1 cellular context compared by ENCODE assay signal in genomic region chr17:82561429-82562035, GRCh38.
TF ChIP-seq lines count a peak whose summit lies in the region.

No MANE protein-coding gene starts in this region.

TF ChIP-seq in HepG2, 621 proteins besides CTCF, POLR2A, EP300 and RAD21 (continued from another document and continues in another):
- no peak for TF ChIP-seq ZBTB40 (IDR thresholded peaks at IDR 0.05)
- 0 out of 2 replicates have a peak, but pooled peaks have one; percentile 30 for TF ChIP-seq ZBTB40 (CRISPR knock-in tag; IDR thresholded peaks at IDR 0.05)
- 0 out of 4 replicates have a peak, but pooled peaks of 1 of the 2 experiments have one; percentile 29 for TF ChIP-seq NR2F1 (CRISPR knock-in tag; IDR thresholded peaks at IDR 0.05)
- no peak for TF ChIP-seq PREB (CRISPR knock-in tag; IDR thresholded peaks at IDR 0.05)
- TF ChIP-seq HMG20B (CRISPR knock-in tag; conservative IDR thresholded peaks at IDR 0.05): no peak; the same call in 1 of the 2 replicates
- no peak for TF ChIP-seq ZNF30 (CRISPR knock-in tag; IDR thresholded peaks at IDR 0.05)
- TF ChIP-seq RERE (CRISPR knock-in tag; IDR thresholded peaks at IDR 0.05; ENCODE audit: low read depth): no peak
- 0 out of 2 replicates have a peak, but pooled peaks have one; percentile 46 for TF ChIP-seq ZC3H13 (CRISPR knock-in tag; IDR thresholded peaks at IDR 0.05)
- 0 out of 2 replicates have a peak, but pooled peaks have one; percentile 52 for TF ChIP-seq ZNF136 (CRISPR knock-in tag; IDR thresholded peaks at IDR 0.05; ENCODE audit: low read depth)
- peak; percentile 81; the same call in 1 of the 2 replicates for TF ChIP-seq ZNF556 (CRISPR knock-in tag; IDR thresholded peaks at IDR 0.05; ENCODE audit: borderline replicate concordance)
- no peak for TF ChIP-seq ZNF33A (CRISPR knock-in tag; IDR thresholded peaks at IDR 0.05; ENCODE audit: borderline replicate concordance)
- no peak for TF ChIP-seq CBX2 (IDR thresholded peaks at IDR 0.05; ENCODE audit: low read depth, low read length)
- TF ChIP-seq CBX2 (CRISPR knock-in tag; IDR thresholded peaks at IDR 0.05; ENCODE audit: low read depth): no peak
- TF ChIP-seq ATAD3A (CRISPR knock-in tag; IDR thresholded peaks at IDR 0.05): no peak
- TF ChIP-seq ZFYVE20 (CRISPR knock-in tag; IDR thresholded peaks at IDR 0.05; ENCODE audit: borderline replicate concordance, low read depth): no peak
- TF ChIP-seq SSRP1 (CRISPR knock-in tag; IDR thresholded peaks at IDR 0.05): peak; percentile 86
- TF ChIP-seq ZNF710 (CRISPR knock-in tag; IDR thresholded peaks at IDR 0.05; ENCODE audit: borderline replicate concordance): peak; percentile 27; the same call in 1 of the 2 replicates
- TF ChIP-seq SALL1 (CRISPR knock-in tag; IDR thresholded peaks at IDR 0.05): peak; percentile 62
- TF ChIP-seq ELF3 (CRISPR knock-in tag; IDR thresholded peaks at IDR 0.05): no peak
- TF ChIP-seq BHLHE40 (IDR thresholded peaks at IDR 0.05; ENCODE audit: low read length): 0 out of 2 replicates have a peak, but pooled peaks have one; percentile 17
- no peak for TF ChIP-seq PRDM15 (CRISPR knock-in tag; IDR thresholded peaks at IDR 0.05)
- peak; percentile 53; the same call in 1 of the 2 replicates for TF ChIP-seq ZFP91 (CRISPR knock-in tag; IDR thresholded peaks at IDR 0.05; ENCODE audit: borderline replicate concordance)
- peak; percentile 15; the same call in 1 of the 2 replicates for TF ChIP-seq THAP11 (CRISPR knock-in tag; IDR thresholded peaks at IDR 0.05)
- TF ChIP-seq BCL6 (CRISPR knock-in tag; IDR thresholded peaks at IDR 0.05): no peak
- TF ChIP-seq ZNF430 (CRISPR knock-in tag; IDR thresholded peaks at IDR 0.05): 0 out of 2 replicates have a peak, but pooled peaks have one; percentile 45
- peak; percentile 80; the same call in 1 of the 2 replicates for TF ChIP-seq ZNF510 (CRISPR knock-in tag; IDR thresholded peaks at IDR 0.05; ENCODE audit: low read depth)
- no peak for TF ChIP-seq ZNF432 (CRISPR knock-in tag; IDR thresholded peaks at IDR 0.05; ENCODE audit: borderline replicate concordance)
- TF ChIP-seq ZSCAN30 (CRISPR knock-in tag; IDR thresholded peaks at IDR 0.05): no peak
- no peak for TF ChIP-seq ZNF792 (CRISPR knock-in tag; IDR thresholded peaks at IDR 0.05)
- peak; percentile 34; the same call in 1 of the 2 replicates for TF ChIP-seq NCOA2 (CRISPR knock-in tag; IDR thresholded peaks at IDR 0.05)
- TF ChIP-seq KDM3A (CRISPR knock-in tag; IDR thresholded peaks at IDR 0.05; ENCODE audit: low read depth): no peak
- TF ChIP-seq HDAC1 (CRISPR knock-in tag; IDR thresholded peaks at IDR 0.05): peak; percentile 50; the same call in 1 of the 2 replicates
- no peak for TF ChIP-seq FOSL1 (CRISPR knock-in tag; IDR thresholded peaks at IDR 0.05; ENCODE audit: borderline replicate concordance)
- no peak for TF ChIP-seq KMT2A (CRISPR knock-in tag; IDR thresholded peaks at IDR 0.05)
- peak; percentile 50; the same call in 1 of the 2 replicates for TF ChIP-seq AHR (CRISPR knock-in tag; IDR thresholded peaks at IDR 0.05)
- TF ChIP-seq GATAD2A (CRISPR knock-in tag; IDR thresholded peaks at IDR 0.05): peak; percentile 67
